Comparison of ENCODE assay signal across 18 cellular contexts in genomic region chr15:70442616-70443321, GRCh38.
DNase-seq lines count a peak whose midpoint lies in the region; ATAC-seq and TF ChIP-seq lines count a peak whose summit lies in the region.
"Had no signal": no experiment of that assay in that cellular context is flagged by ENCODE, and none has a peak within 500 bp of the region (broad histone marks: within the 10 kb centered on the region; RNA-seq: fewer than 3 reads in every experiment).

No MANE protein-coding gene starts in this region.

- H3K4me1 ChIP-seq in osteoblast (ENCODE audit: insufficient read depth, low read length) (peaks cover 5% of the 10 kb centered on the region), gastrocnemius medialis (no peaks in the 10 kb centered on the region)

- DNase-seq in GM13976 (ENCODE audit: low spot score) = peak; percentile 16
- peak; percentile 81 to 90 for DNase-seq in NCI-H526 (lab: John Stamatoyannopoulos, UW)
- DNase-seq in choroid plexus epithelial cell (ENCODE audit: low read depth) = peak; percentile 33
- DNase-seq in osteoblast (ENCODE audit: insufficient read length, low spot score, missing footprints) = peak; percentile 84
- DNase-seq in MV-4-11 (lab: John Stamatoyannopoulos, UW) = no peak
- DNase-seq in posterior vena cava (ENCODE audit: low spot score) = no peak
- DNase-seq in activated CD8-positive, alpha-beta memory T cell treated with anti-CD3 and anti-CD28 coated beads for 24 hours = no peak
- no peak for DNase-seq in gastrocnemius medialis
- DNase-seq: DMS 273 treated with DMSO at 0.1 percent for 48 hours, GF-D8, NCI-H1105 treated with DMSO at 0.1 percent for 48 hours, NCI-H1694 treated with DMSO at 0.1 percent for 48 hours, NCI-H2107, NCI-H2227 treated with DMSO at 0.1 percent for 48 hours, NCI-H69, OCI-M1, RPMI8226 had no signal

- no peak for TF ChIP-seq CTCF in GM13976 (IDR thresholded peaks at IDR 0.05; ENCODE audit: borderline replicate concordance, control extremely low read depth, extremely low read depth, insufficient read depth, missing control alignments)
- no peak for TF ChIP-seq CTCF in choroid plexus epithelial cell (conservative IDR thresholded peaks at IDR 0.05; ENCODE audit: low read depth, low read length)
- TF ChIP-seq CTCF in osteoblast (IDR thresholded peaks at IDR 0.05; ENCODE audit: extremely low read depth, low read depth, low read length) = no peak
- TF ChIP-seq CTCF in gastrocnemius medialis (IDR thresholded peaks at IDR 0.05 in 4 of 5, conservative IDR thresholded peaks at IDR 0.05 in 1 of 5) = no peak

- TF ChIP-seq POLR2A in gastrocnemius medialis (IDR thresholded peaks at IDR 0.05) = no peak

- H3K9me3 ChIP-seq in osteoblast (ENCODE audit: low read depth, low read length) = no peaks in the 10 kb centered on the region
- no peaks in the 10 kb centered on the region for H3K9me3 ChIP-seq in gastrocnemius medialis

- no peak overlapping the region for H2AFZ ChIP-seq in osteoblast (ENCODE audit: low read length)

- in situ Hi-C loops in GM13976 (cut with MboI; ENCODE audit: low sequenced_read_pairs, unreplicated experiment) = no loop called here
- in situ Hi-C loops in gastrocnemius medialis (cut with MboI; ENCODE audit: low sequenced_read_pairs in 4 of 4) = no loop called here

- H3K27ac ChIP-seq in osteoblast (ENCODE audit: low read depth, low read length) = no peak overlapping the region
- no peak overlapping the region for H3K27ac ChIP-seq in gastrocnemius medialis
- H3K27ac ChIP-seq: C4-2B had no signal

- intact Hi-C loops in posterior vena cava (cut with DNase I) = no loop called here
- intact Hi-C loops in gastrocnemius medialis (cut with DNase I; ENCODE audit: low total_unique reads) = no loop called here

- H3K36me3 ChIP-seq in osteoblast (ENCODE audit: insufficient read depth, low read length) = no peaks in the 10 kb centered on the region
- H3K36me3 ChIP-seq in gastrocnemius medialis = no peaks in the 10 kb centered on the region

- H3K4me3 ChIP-seq in choroid plexus epithelial cell (ENCODE audit: low read depth, low read length) = no peak overlapping the region
- H3K4me3 ChIP-seq in osteoblast (ENCODE audit: insufficient read depth, low read length) = no peak overlapping the region
- no peak overlapping the region for H3K4me3 ChIP-seq in gastrocnemius medialis

- H3K27me3 ChIP-seq in osteoblast (ENCODE audit: insufficient read depth, low read length) (peaks cover 59% of the 10 kb centered on the region), gastrocnemius medialis (no peaks in the 10 kb centered on the region)

- no peak for ATAC-seq in gastrocnemius medialis

- H3K4me2 ChIP-seq in osteoblast (ENCODE audit: insufficient read depth, low read length) = no peak overlapping the region

- no peaks in the 10 kb centered on the region for H4K20me1 ChIP-seq in osteoblast (ENCODE audit: insufficient read depth, low read length)

- no peaks in the 10 kb centered on the region for H3K79me2 ChIP-seq in osteoblast (ENCODE audit: insufficient read depth, low read length)

Comparison
In these comparisons a context has a peak if more than half of its experiments do, and no peak if none do; other contexts are left out.
1. DNase-seq: peak in GM13976 (single experiment), NCI-H526 (2 of 2), choroid plexus epithelial cell (single experiment) and osteoblast (single experiment); none in MV-4-11 (single experiment), posterior vena cava (single experiment), activated CD8-positive, alpha-beta memory T cell treated with anti-CD3 and anti-CD28 coated beads for 24 hours (single experiment) and gastrocnemius medialis (0 of 2).